ENCODE assay signal across 23 cellular contexts in genomic region chr11:86243377-86243776, GRCh38. TPM values are rescaled to one million over a fixed set of nuclear protein-coding genes. Genes with fewer than 3 reads are reported as not detected.
DNase-seq lines count a peak whose midpoint lies in the region; ATAC-seq and TF ChIP-seq lines count a peak whose summit lies in the region.
"Had no signal": no experiment of that assay in that cellular context is flagged by ENCODE, and none has a peak within 500 bp of the region (broad histone marks: within the 10 kb centered on the region; RNA-seq: fewer than 3 reads in every experiment).

No MANE protein-coding gene starts in this region.

- no peak overlapping the region for H3K4me2 ChIP-seq in GM23248 (ENCODE audit: unreplicated experiment)
- peak overlapping the region; percentile 79 for H3K4me2 ChIP-seq in SU-DHL-6 (ENCODE audit: low read depth, low read length, poor library complexity, severe bottlenecking)
- H3K4me2 ChIP-seq in mesenchymal stem cell (ENCODE audit: low read length, poor library complexity, severe bottlenecking) = no peak overlapping the region

- TF ChIP-seq CTCF in 22Rv1 (IDR thresholded peaks at IDR 0.05) (no peak), SU-DHL-6 (IDR thresholded peaks at IDR 0.05; ENCODE audit: insufficient read depth, low read length, poor library complexity, severe bottlenecking) (no peak)

- no peak overlapping the region for H4K8ac ChIP-seq in mesenchymal stem cell (ENCODE audit: low read length)

- H3K27me3 ChIP-seq in GM23248 (replicated peaks; ENCODE audit: insufficient read depth) (no peaks in the 10 kb centered on the region), SU-DHL-6 (ENCODE audit: low read length) (no peaks in the 10 kb centered on the region), mesenchymal stem cell (ENCODE audit: control insufficient read depth in 1 of 2, insufficient read depth in 1 of 2, low read length in 2 of 2) (peaks cover 0 to 7% of the 10 kb centered on the region in 2 experiments)
- H3K27me3 ChIP-seq: adrenal gland, vagina had no signal

- DNase-seq in GM23248 = no peak
- DNase-seq in mesenchymal stem cell = no peak
- DNase-seq in NCI-H1930 (lab: John Stamatoyannopoulos, UW) = no peak
- no peak for DNase-seq in GOT3 (lab: John Stamatoyannopoulos, UW)
- DNase-seq in GF-D8 (lab: John Stamatoyannopoulos, UW) = no peak
- DNase-seq: ACHN; activated CD8-positive, alpha-beta memory T cell treated with anti-CD3 and anti-CD28 coated beads for 24 hours; adrenal gland; Caco-2; central memory CD4-positive, alpha-beta T cell; effector CD8-positive, alpha-beta T cell; hippocampal formation; mucosa of descending colon; NCI-H1092; NCI-H2171; NCI-H748 treated with DMSO at 0.1 percent for 48 hours; small intestine; SW 1271 had no signal

- no peaks in the 10 kb centered on the region for H4K20me1 ChIP-seq in GM23248 (ENCODE audit: insufficient read depth)
- H4K20me1 ChIP-seq in SU-DHL-6 (ENCODE audit: low read depth, low read length) = 0 out of 2 replicates have a peak, but pooled peaks cover 6% of the 10 kb centered on the region

- H2BK5ac ChIP-seq in mesenchymal stem cell (ENCODE audit: low read depth, low read length, poor library complexity, severe bottlenecking) = no peak overlapping the region

- H3K79me1 ChIP-seq in mesenchymal stem cell (replicated peaks; ENCODE audit: low read length, poor library complexity, severe bottlenecking) = peaks cover 2% of the 10 kb centered on the region

- H2BK15ac ChIP-seq in mesenchymal stem cell (ENCODE audit: low read depth, poor library complexity, severe bottlenecking) = no peak overlapping the region

- peaks cover 12% of the 10 kb centered on the region for H3K4me1 ChIP-seq in GM23248 (ENCODE audit: insufficient read depth)
- H3K4me1 ChIP-seq in mesenchymal stem cell (ENCODE audit: control insufficient read depth, insufficient read depth, low read depth, low read length) = no peaks in the 10 kb centered on the region

- no peak overlapping the region for H2AK5ac ChIP-seq in mesenchymal stem cell (ENCODE audit: low read length, severe bottlenecking)

- H3K23ac ChIP-seq in mesenchymal stem cell (ENCODE audit: low read length in 2 of 2) = no peak overlapping the region

- H3K79me2 ChIP-seq in GM23248 (ENCODE audit: insufficient read depth) (peaks cover 32% of the 10 kb centered on the region), SU-DHL-6 (ENCODE audit: insufficient read depth, low read length) (peaks cover 34% of the 10 kb centered on the region)

- H3K9ac ChIP-seq in GM23248 (no peak overlapping the region), SU-DHL-6 (ENCODE audit: low read length) (peak overlapping the region; percentile 85), mesenchymal stem cell (ENCODE audit: low read length) (peak overlapping the region; percentile 94)

- H3F3A ChIP-seq in GM23248 (ENCODE audit: insufficient read depth) (peaks cover 16% of the 10 kb centered on the region; the same call in 1 of the 2 replicates), SU-DHL-6 (ENCODE audit: insufficient read depth) (peaks cover 16% of the 10 kb centered on the region; the same call in 1 of the 2 replicates)

- 50 to 51% methylated on average over 2 of the region's 2 CpGs for WGBS in GM23248 (ENCODE audit: low coverage in 1 of 2, low lambda C conversion rate in 2 of 2, missing lambda C conversion rate in 2 of 2), 2 experiments
- WGBS in mesenchymal stem cell = 97% methylated on average over 2 of the region's 2 CpGs

- H3K27ac ChIP-seq in 22Rv1 = peak overlapping the region; percentile 96; the same call in 1 of the 2 replicates
- H3K27ac ChIP-seq in GM23248 = no peak overlapping the region
- no peak overlapping the region for H3K27ac ChIP-seq in SU-DHL-6 (ENCODE audit: low read depth, low read length)
- H3K27ac ChIP-seq in mesenchymal stem cell (ENCODE audit: low read length, poor library complexity, severe bottlenecking) = no peak overlapping the region

- in situ Hi-C loops in GM23248 (cut with MboI) = no loop called here

- H2AFZ ChIP-seq in GM23248 (peak overlapping the region; percentile 98), SU-DHL-6 (ENCODE audit: low read depth, low read length, severe bottlenecking) (peak overlapping the region; percentile 73), mesenchymal stem cell (ENCODE audit: low read depth, low read length) (no peak overlapping the region)

- no peak overlapping the region for H3K14ac ChIP-seq in mesenchymal stem cell (ENCODE audit: low read length in 2 of 2)

- no peak overlapping the region for H4K91ac ChIP-seq in mesenchymal stem cell (ENCODE audit: low read length)

- no peak overlapping the region for H3K4ac ChIP-seq in mesenchymal stem cell (ENCODE audit: low read depth in 1 of 2, low read length in 2 of 2)

- H3K9me3 ChIP-seq in GM23248 (ENCODE audit: low read depth) (no peaks in the 10 kb centered on the region), SU-DHL-6 (ENCODE audit: insufficient read depth, low read length) (no peaks in the 10 kb centered on the region), mesenchymal stem cell (ENCODE audit: control insufficient read depth, low read length) (no peaks in the 10 kb centered on the region)
- H3K9me3 ChIP-seq: adrenal gland, Caco-2, mucosa of descending colon, vagina had no signal

- H2BK120ac ChIP-seq in mesenchymal stem cell (ENCODE audit: low read depth, low read length) = no peak overlapping the region

- H3K9me2 ChIP-seq in GM23248 (ENCODE audit: insufficient read depth) = no peaks in the 10 kb centered on the region
- H3K9me2 ChIP-seq in SU-DHL-6 (replicated peaks; ENCODE audit: insufficient read depth, low read length) = no peaks in the 10 kb centered on the region

- no peak overlapping the region for H2BK12ac ChIP-seq in mesenchymal stem cell (ENCODE audit: low read length in 2 of 2)

- H3K36me3 ChIP-seq in GM23248 (ENCODE audit: low read depth) = no peaks in the 10 kb centered on the region
- H3K36me3 ChIP-seq in SU-DHL-6 (ENCODE audit: low read length) = no peaks in the 10 kb centered on the region
- no peaks in the 10 kb centered on the region for H3K36me3 ChIP-seq in mesenchymal stem cell (ENCODE audit: control insufficient read depth in 1 of 2, insufficient read depth in 2 of 2, low read depth in 1 of 2, low read length in 2 of 2)
- H3K36me3 ChIP-seq: adrenal gland had no signal

- H3K4me3 ChIP-seq in GM23248 (no peak overlapping the region), SU-DHL-6 (ENCODE audit: insufficient read depth, low read length, poor library complexity, severe bottlenecking) (peak overlapping the region; percentile 97), mesenchymal stem cell (ENCODE audit: insufficient read depth in 1 of 2, low read depth in 1 of 2, low read length in 2 of 2) (no peak overlapping the region)
- H3K4me3 ChIP-seq: mucosa of descending colon had no signal

- ATAC-seq in HG02840 (IDR thresholded peaks at IDR 0.05; ENCODE audit: low FRiP score, unreplicated experiment) = no peak
- ATAC-seq: mucosa of descending colon; stimulated activated memory B cell treated with anti-CD40 and anti-IgM and Interleukin-4, amounts not matched to agents 10 μg/mL and 1 μg/mL and 100 μg/mL, for 72 hours had no signal

- H3K18ac ChIP-seq in mesenchymal stem cell (ENCODE audit: low read depth in 1 of 2, low read length in 2 of 2) = no peak overlapping the region

RNA-seq across cellular contexts. Expression of gene EED, which starts 1.2 kb away (rescaled TPM):
- 15.0 and 24.0 TPM in 2 replicates for total RNA-seq in GM23248 (2014; rRNA removed; shearing (Covaris generic))
- 19.4 and 20.1 TPM in 2 replicates for polyA plus RNA-seq in GM23248 (2016; fragmentation: Nextera tagmentation; extraction: Ambion mirVana)
- polyA plus RNA-seq in mesenchymal stem cell (2013, experiment 1 of 2) = 7.9 TPM
- 7.9 TPM for polyA plus RNA-seq in mesenchymal stem cell (2013, experiment 2 of 2)

RNA-seq across cellular contexts. Expression of gene HIKESHI, which starts 58.7 kb away (rescaled TPM):
- 39.7 and 49.4 TPM in 2 replicates for total RNA-seq in GM23248 (2014; rRNA removed; shearing (Covaris generic))
- polyA plus RNA-seq in GM23248 (2016; fragmentation: Nextera tagmentation; extraction: Ambion mirVana) = 88.6 and 90.0 TPM in 2 replicates
- 79.9 TPM for polyA plus RNA-seq in mesenchymal stem cell (2013, experiment 1 of 2)
- polyA plus RNA-seq in mesenchymal stem cell (2013, experiment 2 of 2) = 90.6 TPM
